24 cellular contexts compared by ENCODE assay signal in genomic region chr16:4689864-4690704, GRCh38. TPM values are rescaled to one million over a fixed set of nuclear protein-coding genes. Genes with fewer than 3 reads are reported as not detected.
A peak's percentile ranks its signal among the peaks of the same experiment; 100 is the strongest.
DNase-seq lines count a peak whose midpoint lies in the region; ATAC-seq and TF ChIP-seq lines count a peak whose summit lies in the region.
"Had no signal": no experiment of that assay in that cellular context is flagged by ENCODE, and none has a peak within 500 bp of the region (broad histone marks: within the 10 kb centered on the region; RNA-seq: fewer than 3 reads in every experiment).

No MANE protein-coding gene starts in this region.

- dilution Hi-C loops in mammary epithelial cell (cut with HindIII; ENCODE audit: low sequenced_read_pairs): no loop called here

- intact Hi-C loops in mammary epithelial cell (cut with micrococcal nuclease) (no loop called here), breast epithelium (cut with DNase I; ENCODE audit: low total_unique reads) (no loop called here), sigmoid colon (cut with DNase I) (no loop called here)

- TF ChIP-seq POLR2A in breast epithelium (IDR thresholded peaks at IDR 0.05): no peak
- TF ChIP-seq POLR2A in NB4 (IDR thresholded peaks at IDR 0.05; ENCODE audit: extremely low read depth, insufficient read length): no peak
- no peak for TF ChIP-seq POLR2A in sigmoid colon (IDR thresholded peaks at IDR 0.05)

- H3K36me3 ChIP-seq in mammary epithelial cell (ENCODE audit: insufficient read depth, low read length) (peaks cover 2% of the 10 kb centered on the region), breast epithelium (no peaks in the 10 kb centered on the region), hepatocyte (replicated peaks; ENCODE audit: insufficient read depth, low read depth) (no peaks in the 10 kb centered on the region), sigmoid colon (peaks cover 0 to 45% (median 18%) of the 10 kb centered on the region in 4 donors)

- peaks cover 15% of the 10 kb centered on the region for H3K79me2 ChIP-seq in mammary epithelial cell (ENCODE audit: insufficient read depth, low read length)
- peaks cover 10% of the 10 kb centered on the region for H3K79me2 ChIP-seq in hepatocyte

- TSS peak; percentile 33 for BruUV-seq in mammary epithelial cell (replicated peaks; lab: Mats Ljungman, UMichigan)

- H2AFZ ChIP-seq in mammary epithelial cell (ENCODE audit: low read depth, low read length): no peak overlapping the region
- H2AFZ ChIP-seq in hepatocyte: no peak overlapping the region

- H4K20me1 ChIP-seq in mammary epithelial cell (ENCODE audit: insufficient read depth, low read length) (no peaks in the 10 kb centered on the region), hepatocyte (ENCODE audit: insufficient read depth, poor library complexity, severe bottlenecking) (no peaks in the 10 kb centered on the region)

- no peaks in the 10 kb centered on the region for H3K9me3 Mint-ChIP-seq in activated T-cell treated with anti-CD3 and anti-CD28 coated beads, Interleukin-2, amount 50 U/mL, for 4 hours
- H3K9me3 Mint-ChIP-seq: activated naive CD8-positive, alpha-beta T cell treated with anti-CD3 and anti-CD28 coated beads for 36 hours; CD4-positive, alpha-beta T cell; memory B cell; nephron; T-helper 1 cell treated with Interleukin-12 subunit alpha and Interleukin-12 subunit beta and Interleukin-4 antibody, amounts not matched to agents 30 μg/mL and 1 μg/mL, for 36 hours had no signal

- H3K27me3 Mint-ChIP-seq in activated T-cell treated with anti-CD3 and anti-CD28 coated beads, Interleukin-2, amount 50 U/mL, for 4 hours (ENCODE audit: low read depth): no peaks in the 10 kb centered on the region
- H3K27me3 Mint-ChIP-seq: activated naive CD8-positive, alpha-beta T cell treated with anti-CD3 and anti-CD28 coated beads for 36 hours; CD4-positive, alpha-beta T cell; memory B cell had no signal

- H3K4me1 Mint-ChIP-seq in activated T-cell treated with anti-CD3 and anti-CD28 coated beads, Interleukin-2, amount 50 U/mL, for 4 hours (ENCODE audit: low read depth): peaks cover 7% of the 10 kb centered on the region

- WGBS in mammary epithelial cell (ENCODE audit: low coverage, missing lambda C conversion rate): 89% methylated on average over 15 of the region's 31 CpGs
- WGBS in hepatocyte (ENCODE audit: low lambda C conversion rate, missing lambda C conversion rate): 91% methylated on average over 27 of the region's 31 CpGs
- 86 to 91% methylated on average over 31 of the region's 31 CpGs for WGBS in sigmoid colon, 2 donors

- H3K36me3 Mint-ChIP-seq in activated T-cell treated with anti-CD3 and anti-CD28 coated beads, Interleukin-2, amount 50 U/mL, for 4 hours (ENCODE audit: insufficient read depth): peaks cover 1% of the 10 kb centered on the region
- H3K36me3 Mint-ChIP-seq: activated naive CD8-positive, alpha-beta T cell treated with anti-CD3 and anti-CD28 coated beads for 36 hours had no signal

- no peak for TF ChIP-seq CTCF in mammary epithelial cell (conservative IDR thresholded peaks at IDR 0.05 in 1 of 2, IDR thresholded peaks at IDR 0.05 in 1 of 2; ENCODE audit: extremely low read depth in 1 of 2, insufficient read depth in 1 of 2, low read depth in 1 of 2, low read length in 2 of 2)
- TF ChIP-seq CTCF in breast epithelium (IDR thresholded peaks at IDR 0.05): no peak
- TF ChIP-seq CTCF in NB4 (IDR thresholded peaks at IDR 0.05; ENCODE audit: low read depth, low read length): no peak
- no peak for TF ChIP-seq CTCF in hepatocyte (IDR thresholded peaks at IDR 0.05; ENCODE audit: poor library complexity)
- TF ChIP-seq CTCF in sigmoid colon (IDR thresholded peaks at IDR 0.05): no peak

- ATAC-seq in GM19463 (IDR thresholded peaks at IDR 0.05; ENCODE audit: unreplicated experiment): no peak
- ATAC-seq in activated T-cell treated with anti-CD3 and anti-CD28 coated beads, Interleukin-2, amount 50 U/mL, for 4 hours: no peak
- ATAC-seq: body of pancreas, foreskin keratinocyte, psoas muscle had no signal

- in situ Hi-C loops in mammary epithelial cell (cut with MboI; ENCODE audit: low sequenced_read_pairs in 2 of 2): no loop called here

- CTCF ChIA-PET in mammary epithelial cell (lab: Charles Lee; ENCODE audit: low non-redundant PET): no interaction called here

- H3K4me3 ChIP-seq in mammary epithelial cell (replicated peaks in 1 of 3; ENCODE audit: insufficient read depth in 1 of 3, low read depth in 2 of 3, low read length in 3 of 3) (no peak overlapping the region), breast epithelium (no peak overlapping the region), NB4 (ENCODE audit: low read depth, low read length) (no peak overlapping the region), hepatocyte (no peak overlapping the region), sigmoid colon (no peak overlapping the region)
- H3K4me3 ChIP-seq: body of pancreas, psoas muscle, smooth muscle cell, vagina had no signal

- no peak for TF ChIP-seq EP300 in sigmoid colon (IDR thresholded peaks at IDR 0.05)

- no peak for DNase-seq in mammary epithelial cell
- DNase-seq in breast epithelium (ENCODE audit: low spot score in 2 of 2): no peak
- peak; percentile 8 for DNase-seq in NB4 (ENCODE audit: low read depth)
- peak; percentile 3 for DNase-seq in hepatocyte (ENCODE audit: low spot score)
- DNase-seq in sigmoid colon: peak; percentile 66
- no peak for DNase-seq in AML-193 (lab: John Stamatoyannopoulos, UW)
- DNase-seq in activated T-cell treated with anti-CD3 and anti-CD28 coated beads, Interleukin-2, amount 50 U/mL, for 4 hours: no peak
- DNase-seq: activated naive CD8-positive, alpha-beta T cell treated with anti-CD3 and anti-CD28 coated beads for 36 hours; body of pancreas; CD4-positive, alpha-beta T cell; DMS79; foreskin keratinocyte; hippocampal formation; NCI-H1417 treated with DMSO at 0.1 percent for 48 hours; OCI-M1; stimulated activated CD4-positive, alpha-beta T cell treated with anti-CD3 and anti-CD28 coated beads, Interleukin-4, amount 100 ng/mL, for 4 hours had no signal

- H3K4me1 ChIP-seq in mammary epithelial cell (ENCODE audit: insufficient read depth, low read length) (peaks cover 15% of the 10 kb centered on the region), breast epithelium (peaks cover 7 to 10% of the 10 kb centered on the region in 2 donors), hepatocyte (ENCODE audit: insufficient read depth) (peaks cover 7% of the 10 kb centered on the region), sigmoid colon (peaks cover 0 to 22% (median 20%) of the 10 kb centered on the region in 4 donors)
- H3K4me1 ChIP-seq: foreskin keratinocyte had no signal

- H3K4me3 Mint-ChIP-seq in activated T-cell treated with anti-CD3 and anti-CD28 coated beads, Interleukin-2, amount 50 U/mL, for 4 hours: no peak overlapping the region
- H3K4me3 Mint-ChIP-seq: activated naive CD8-positive, alpha-beta T cell treated with anti-CD3 and anti-CD28 coated beads for 36 hours; CD4-positive, alpha-beta T cell; memory B cell; T-helper 1 cell treated with Interleukin-12 subunit alpha and Interleukin-12 subunit beta and Interleukin-4 antibody, amounts not matched to agents 30 μg/mL and 1 μg/mL, for 36 hours had no signal

- no peak overlapping the region for H3K9ac ChIP-seq in mammary epithelial cell (ENCODE audit: insufficient read depth, low read length)

- H3K9me3 ChIP-seq in mammary epithelial cell (replicated peaks; ENCODE audit: insufficient read depth, low read length): no peaks in the 10 kb centered on the region
- H3K9me3 ChIP-seq in breast epithelium: no peaks in the 10 kb centered on the region
- H3K9me3 ChIP-seq in hepatocyte (ENCODE audit: low read depth): no peaks in the 10 kb centered on the region
- H3K9me3 ChIP-seq in sigmoid colon: no peaks in the 10 kb centered on the region
- H3K9me3 ChIP-seq: body of pancreas, psoas muscle, vagina had no signal

- H3K27me3 ChIP-seq in mammary epithelial cell (ENCODE audit: insufficient read depth, low read length): no peaks in the 10 kb centered on the region
- no peaks in the 10 kb centered on the region for H3K27me3 ChIP-seq in breast epithelium
- H3K27me3 ChIP-seq in hepatocyte: no peaks in the 10 kb centered on the region
- H3K27me3 ChIP-seq in sigmoid colon: no peaks in the 10 kb centered on the region
- H3K27me3 ChIP-seq: body of pancreas, foreskin keratinocyte, vagina had no signal

- H3K4me2 ChIP-seq in mammary epithelial cell (ENCODE audit: insufficient read depth, low read depth, low read length) (no peak overlapping the region), hepatocyte (no peak overlapping the region)
- H3K4me2 ChIP-seq: smooth muscle cell had no signal

- H3K9me2 ChIP-seq in hepatocyte (replicated peaks; ENCODE audit: insufficient read depth): no peaks in the 10 kb centered on the region

- no peak overlapping the region for H3K27ac ChIP-seq in mammary epithelial cell (ENCODE audit: insufficient read depth, low read depth, low read length)
- H3K27ac ChIP-seq in breast epithelium: no peak overlapping the region
- no peak overlapping the region for H3K27ac ChIP-seq in hepatocyte
- no peak overlapping the region for H3K27ac ChIP-seq in sigmoid colon
- H3K27ac ChIP-seq: body of pancreas, epithelial cell of prostate, foreskin keratinocyte, psoas muscle, vagina had no signal

RNA-seq across cellular contexts. Expression of gene NUDT16L1, which starts 3.3 kb away (rescaled TPM):
- total RNA-seq in mammary epithelial cell (10 to 100 TPM; 13.5 to 26.2 TPM), breast epithelium (10 to 100 TPM; 22.4 to 38.0 (median 32.3) TPM), hepatocyte (40.4 and 54.8 TPM in 2 replicates), sigmoid colon (10 to 100 TPM; 16.6 to 21.8 (median 18.6) TPM)
- polyA plus RNA-seq in mammary epithelial cell (34.3 TPM), hepatocyte (78.8 and 80.5 TPM in 2 replicates), sigmoid colon (10 to 100 TPM; 53.7 to 75.1 (median 61.9) TPM)
- polyA minus RNA-seq in mammary epithelial cell: 15.6 TPM
- total RNA-seq in activated T-cell treated with anti-CD3 and anti-CD28 coated beads, Interleukin-2, amount 50 U/mL, for 4 hours: 10 to 100 TPM; 53.1 to 56.8 (median 54.1) TPM

RNA-seq across cellular contexts. Expression of gene ANKS3, which starts 44.0 kb away (rescaled TPM):
- total RNA-seq in mammary epithelial cell (10 to 100 TPM; 14.5 to 24.3 TPM), breast epithelium (10 to 100 TPM; 12.6 to 33.1 (median 23.6) TPM), hepatocyte (17.4 and 18.5 TPM in 2 replicates), sigmoid colon (10 to 100 TPM; 20.3 to 30.7 (median 23.8) TPM)
- polyA plus RNA-seq in mammary epithelial cell (9.4 TPM), hepatocyte (11.7 and 14.8 TPM in 2 replicates), sigmoid colon (10 to 100 TPM in 1 of 3 donors, 1 to 10 TPM in 2; 3.9 to 20.8 (median 9.6) TPM)
- polyA minus RNA-seq in mammary epithelial cell: 13.3 TPM
- total RNA-seq in activated T-cell treated with anti-CD3 and anti-CD28 coated beads, Interleukin-2, amount 50 U/mL, for 4 hours: 10 to 100 TPM; 19.4 to 24.1 (median 21.8) TPM

RNA-seq across cellular contexts. Expression of gene DNAAF8, which starts 44.3 kb away (rescaled TPM):
- under 1 TPM; 0.17 to 0.71 TPM for total RNA-seq in mammary epithelial cell
- 0.51 TPM for polyA plus RNA-seq in mammary epithelial cell
- polyA minus RNA-seq in mammary epithelial cell: not detected
- total RNA-seq in breast epithelium: 1 to 10 TPM; 1.3 to 2.3 (median 1.8) TPM
- 0.23 and 0.64 TPM in 2 replicates for total RNA-seq in hepatocyte
- polyA plus RNA-seq in hepatocyte: 1.6 and 3.3 TPM in 2 replicates
- under 1 TPM; 0.14 to 0.83 (median 0.43) TPM for total RNA-seq in sigmoid colon
- 1 to 10 TPM in 1 of 3 donors, under 1 TPM in 2; 0.60 to 1.2 (median 0.73) TPM for polyA plus RNA-seq in sigmoid colon
- total RNA-seq in activated T-cell treated with anti-CD3 and anti-CD28 coated beads, Interleukin-2, amount 50 U/mL, for 4 hours: under 1 TPM; 0.16 to 0.47 (median 0.25) TPM
- total RNA-seq: smooth muscle cell, vagina had no signal

Comparison
In these comparisons a context has a peak if more than half of its experiments do, and no peak if none do; other contexts are left out.
1. DNase-seq: peak in NB4 (single experiment), hepatocyte (single experiment) and sigmoid colon (single experiment); none in mammary epithelial cell (single experiment), breast epithelium (0 of 2), AML-193 (0 of 2) and activated T-cell treated with anti-CD3 and anti-CD28 coated beads, Interleukin-2, amount 50 U/mL, for 4 hours (single experiment).